Comparison of ENCODE assay signal across 1 cellular context in genomic region chr17:39687101-39687545, GRCh38.
TF ChIP-seq lines count a peak whose summit lies in the region.

No MANE protein-coding gene starts in this region.

TF ChIP-seq in GM12878, 131 proteins besides CTCF, POLR2A, EP300 and RAD21:
- TF ChIP-seq MLLT1 (IDR thresholded peaks at IDR 0.05) (no peak), USF1 (IDR thresholded peaks at IDR 0.05; ENCODE audit: borderline replicate concordance, extremely low read length, insufficient read depth, low read depth, low read length) (no peak)
- TF ChIP-seq, protein P1, sequence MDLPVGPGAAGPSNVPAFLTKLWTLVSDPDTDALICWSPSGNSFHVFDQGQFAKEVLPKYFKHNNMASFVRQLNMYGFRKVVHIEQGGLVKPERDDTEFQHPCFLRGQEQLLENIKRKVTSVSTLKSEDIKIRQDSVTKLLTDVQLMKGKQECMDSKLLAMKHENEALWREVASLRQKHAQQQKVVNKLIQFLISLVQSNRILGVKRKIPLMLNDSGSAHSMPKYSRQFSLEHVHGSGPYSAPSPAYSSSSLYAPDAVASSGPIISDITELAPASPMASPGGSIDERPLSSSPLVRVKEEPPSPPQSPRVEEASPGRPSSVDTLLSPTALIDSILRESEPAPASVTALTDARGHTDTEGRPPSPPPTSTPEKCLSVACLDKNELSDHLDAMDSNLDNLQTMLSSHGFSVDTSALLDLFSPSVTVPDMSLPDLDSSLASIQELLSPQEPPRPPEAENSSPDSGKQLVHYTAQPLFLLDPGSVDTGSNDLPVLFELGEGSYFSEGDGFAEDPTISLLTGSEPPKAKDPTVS (IDR thresholded peaks at IDR 0.05; ENCODE audit: low read depth, low read length), result no peak
